In the genomic region with DNA sequence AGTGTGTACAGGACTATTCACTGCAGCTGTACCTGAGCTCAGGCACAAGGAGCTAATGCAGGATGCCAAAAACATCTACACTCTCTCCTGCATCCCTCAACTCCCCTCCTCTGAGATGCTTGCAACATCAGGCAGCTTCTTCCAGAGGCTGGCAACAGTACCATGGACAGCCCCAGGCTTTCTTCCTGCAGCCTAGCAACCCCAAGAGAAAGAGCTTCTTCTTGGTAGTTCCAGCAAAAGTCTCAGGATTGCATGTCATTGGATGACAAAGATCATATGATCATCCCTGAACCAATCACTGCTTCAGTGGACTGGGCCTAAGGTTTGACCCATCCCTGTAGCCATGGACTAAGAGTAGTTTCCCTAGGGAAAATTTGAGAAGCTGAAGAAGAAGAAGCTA, we compare ENCODE assay signal across 1 cellular context.
A peak's percentile ranks its signal among the peaks of the same experiment; 100 is the strongest.
TF ChIP-seq lines count a peak whose summit lies in the region.

No MANE protein-coding gene starts in this region.

TF ChIP-seq in HepG2, 621 proteins besides CTCF, POLR2A, EP300 and RAD21 (continued from another document):
- TF ChIP-seq, protein P1, sequence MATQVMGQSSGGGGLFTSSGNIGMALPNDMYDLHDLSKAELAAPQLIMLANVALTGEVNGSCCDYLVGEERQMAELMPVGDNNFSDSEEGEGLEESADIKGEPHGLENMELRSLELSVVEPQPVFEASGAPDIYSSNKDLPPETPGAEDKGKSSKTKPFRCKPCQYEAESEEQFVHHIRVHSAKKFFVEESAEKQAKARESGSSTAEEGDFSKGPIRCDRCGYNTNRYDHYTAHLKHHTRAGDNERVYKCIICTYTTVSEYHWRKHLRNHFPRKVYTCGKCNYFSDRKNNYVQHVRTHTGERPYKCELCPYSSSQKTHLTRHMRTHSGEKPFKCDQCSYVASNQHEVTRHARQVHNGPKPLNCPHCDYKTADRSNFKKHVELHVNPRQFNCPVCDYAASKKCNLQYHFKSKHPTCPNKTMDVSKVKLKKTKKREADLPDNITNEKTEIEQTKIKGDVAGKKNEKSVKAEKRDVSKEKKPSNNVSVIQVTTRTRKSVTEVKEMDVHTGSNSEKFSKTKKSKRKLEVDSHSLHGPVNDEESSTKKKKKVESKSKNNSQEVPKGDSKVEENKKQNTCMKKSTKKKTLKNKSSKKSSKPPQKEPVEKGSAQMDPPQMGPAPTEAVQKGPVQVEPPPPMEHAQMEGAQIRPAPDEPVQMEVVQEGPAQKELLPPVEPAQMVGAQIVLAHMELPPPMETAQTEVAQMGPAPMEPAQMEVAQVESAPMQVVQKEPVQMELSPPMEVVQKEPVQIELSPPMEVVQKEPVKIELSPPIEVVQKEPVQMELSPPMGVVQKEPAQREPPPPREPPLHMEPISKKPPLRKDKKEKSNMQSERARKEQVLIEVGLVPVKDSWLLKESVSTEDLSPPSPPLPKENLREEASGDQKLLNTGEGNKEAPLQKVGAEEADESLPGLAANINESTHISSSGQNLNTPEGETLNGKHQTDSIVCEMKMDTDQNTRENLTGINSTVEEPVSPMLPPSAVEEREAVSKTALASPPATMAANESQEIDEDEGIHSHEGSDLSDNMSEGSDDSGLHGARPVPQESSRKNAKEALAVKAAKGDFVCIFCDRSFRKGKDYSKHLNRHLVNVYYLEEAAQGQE (IDR thresholded peaks at IDR 0.05; ENCODE audit: borderline replicate concordance in 1 of 2, low read depth in 1 of 2, low read length in 2 of 2) = peak; percentile 52 to 92
- no peak for TF ChIP-seq ZMYM4 (CRISPR knock-in tag; IDR thresholded peaks at IDR 0.05)
- TF ChIP-seq FOXM1 (CRISPR knock-in tag; IDR thresholded peaks at IDR 0.05) = no peak
- peak; percentile 20; the same call in 1 of the 2 replicates for TF ChIP-seq THAP11 (CRISPR knock-in tag; IDR thresholded peaks at IDR 0.05)
- no peak for TF ChIP-seq ERF (CRISPR knock-in tag; IDR thresholded peaks at IDR 0.05)
